ENCODE assay signal across 1 cellular context in genomic region chr16:67210069-67210937, GRCh38.
TF ChIP-seq lines count a peak whose summit lies in the region.

No MANE protein-coding gene starts in this region.

TF ChIP-seq in K562, 482 proteins besides CTCF, POLR2A, EP300 and RAD21:
- TF ChIP-seq MCM7 (IDR thresholded peaks at IDR 0.05) (no peak), NFIC (IDR thresholded peaks at IDR 0.05) (peak; percentile 11; the same call in 1 of the 2 replicates), POLR2G (IDR thresholded peaks at IDR 0.05; ENCODE audit: low read depth, low read length) (peak; percentile 64; the same call in 1 of the 2 replicates), NFIX (CRISPR knock-in tag; IDR thresholded peaks at IDR 0.05; ENCODE audit: low read depth) (no peak), ZNF124 (CRISPR knock-in tag; IDR thresholded peaks at IDR 0.05) (no peak), SNRNP70 (optimal IDR thresholded peaks at IDR 0.05; ENCODE audit: low read depth, low read length) (peak; percentile 52), ZNF384 (IDR thresholded peaks at IDR 0.05; ENCODE audit: low read depth, low read length) (no peak), MECOM (CRISPR knock-in tag; IDR thresholded peaks at IDR 0.05) (no peak), ATF1 (CRISPR knock-in tag; IDR thresholded peaks at IDR 0.05) (no peak), ATF1 (tag; IDR thresholded peaks at IDR 0.05) (no peak), EWSR1 (IDR thresholded peaks at IDR 0.05; ENCODE audit: borderline replicate concordance, low read depth, partially characterized antibody) (no peak), DNMT1 (IDR thresholded peaks at IDR 0.05) (no peak), ZNF184 (CRISPR knock-in tag; IDR thresholded peaks at IDR 0.05) (no peak), SAFB2 (IDR thresholded peaks at IDR 0.05; ENCODE audit: borderline replicate concordance, low read depth, low read length, severe bottlenecking) (no peak)
- TF ChIP-seq, protein P1, sequence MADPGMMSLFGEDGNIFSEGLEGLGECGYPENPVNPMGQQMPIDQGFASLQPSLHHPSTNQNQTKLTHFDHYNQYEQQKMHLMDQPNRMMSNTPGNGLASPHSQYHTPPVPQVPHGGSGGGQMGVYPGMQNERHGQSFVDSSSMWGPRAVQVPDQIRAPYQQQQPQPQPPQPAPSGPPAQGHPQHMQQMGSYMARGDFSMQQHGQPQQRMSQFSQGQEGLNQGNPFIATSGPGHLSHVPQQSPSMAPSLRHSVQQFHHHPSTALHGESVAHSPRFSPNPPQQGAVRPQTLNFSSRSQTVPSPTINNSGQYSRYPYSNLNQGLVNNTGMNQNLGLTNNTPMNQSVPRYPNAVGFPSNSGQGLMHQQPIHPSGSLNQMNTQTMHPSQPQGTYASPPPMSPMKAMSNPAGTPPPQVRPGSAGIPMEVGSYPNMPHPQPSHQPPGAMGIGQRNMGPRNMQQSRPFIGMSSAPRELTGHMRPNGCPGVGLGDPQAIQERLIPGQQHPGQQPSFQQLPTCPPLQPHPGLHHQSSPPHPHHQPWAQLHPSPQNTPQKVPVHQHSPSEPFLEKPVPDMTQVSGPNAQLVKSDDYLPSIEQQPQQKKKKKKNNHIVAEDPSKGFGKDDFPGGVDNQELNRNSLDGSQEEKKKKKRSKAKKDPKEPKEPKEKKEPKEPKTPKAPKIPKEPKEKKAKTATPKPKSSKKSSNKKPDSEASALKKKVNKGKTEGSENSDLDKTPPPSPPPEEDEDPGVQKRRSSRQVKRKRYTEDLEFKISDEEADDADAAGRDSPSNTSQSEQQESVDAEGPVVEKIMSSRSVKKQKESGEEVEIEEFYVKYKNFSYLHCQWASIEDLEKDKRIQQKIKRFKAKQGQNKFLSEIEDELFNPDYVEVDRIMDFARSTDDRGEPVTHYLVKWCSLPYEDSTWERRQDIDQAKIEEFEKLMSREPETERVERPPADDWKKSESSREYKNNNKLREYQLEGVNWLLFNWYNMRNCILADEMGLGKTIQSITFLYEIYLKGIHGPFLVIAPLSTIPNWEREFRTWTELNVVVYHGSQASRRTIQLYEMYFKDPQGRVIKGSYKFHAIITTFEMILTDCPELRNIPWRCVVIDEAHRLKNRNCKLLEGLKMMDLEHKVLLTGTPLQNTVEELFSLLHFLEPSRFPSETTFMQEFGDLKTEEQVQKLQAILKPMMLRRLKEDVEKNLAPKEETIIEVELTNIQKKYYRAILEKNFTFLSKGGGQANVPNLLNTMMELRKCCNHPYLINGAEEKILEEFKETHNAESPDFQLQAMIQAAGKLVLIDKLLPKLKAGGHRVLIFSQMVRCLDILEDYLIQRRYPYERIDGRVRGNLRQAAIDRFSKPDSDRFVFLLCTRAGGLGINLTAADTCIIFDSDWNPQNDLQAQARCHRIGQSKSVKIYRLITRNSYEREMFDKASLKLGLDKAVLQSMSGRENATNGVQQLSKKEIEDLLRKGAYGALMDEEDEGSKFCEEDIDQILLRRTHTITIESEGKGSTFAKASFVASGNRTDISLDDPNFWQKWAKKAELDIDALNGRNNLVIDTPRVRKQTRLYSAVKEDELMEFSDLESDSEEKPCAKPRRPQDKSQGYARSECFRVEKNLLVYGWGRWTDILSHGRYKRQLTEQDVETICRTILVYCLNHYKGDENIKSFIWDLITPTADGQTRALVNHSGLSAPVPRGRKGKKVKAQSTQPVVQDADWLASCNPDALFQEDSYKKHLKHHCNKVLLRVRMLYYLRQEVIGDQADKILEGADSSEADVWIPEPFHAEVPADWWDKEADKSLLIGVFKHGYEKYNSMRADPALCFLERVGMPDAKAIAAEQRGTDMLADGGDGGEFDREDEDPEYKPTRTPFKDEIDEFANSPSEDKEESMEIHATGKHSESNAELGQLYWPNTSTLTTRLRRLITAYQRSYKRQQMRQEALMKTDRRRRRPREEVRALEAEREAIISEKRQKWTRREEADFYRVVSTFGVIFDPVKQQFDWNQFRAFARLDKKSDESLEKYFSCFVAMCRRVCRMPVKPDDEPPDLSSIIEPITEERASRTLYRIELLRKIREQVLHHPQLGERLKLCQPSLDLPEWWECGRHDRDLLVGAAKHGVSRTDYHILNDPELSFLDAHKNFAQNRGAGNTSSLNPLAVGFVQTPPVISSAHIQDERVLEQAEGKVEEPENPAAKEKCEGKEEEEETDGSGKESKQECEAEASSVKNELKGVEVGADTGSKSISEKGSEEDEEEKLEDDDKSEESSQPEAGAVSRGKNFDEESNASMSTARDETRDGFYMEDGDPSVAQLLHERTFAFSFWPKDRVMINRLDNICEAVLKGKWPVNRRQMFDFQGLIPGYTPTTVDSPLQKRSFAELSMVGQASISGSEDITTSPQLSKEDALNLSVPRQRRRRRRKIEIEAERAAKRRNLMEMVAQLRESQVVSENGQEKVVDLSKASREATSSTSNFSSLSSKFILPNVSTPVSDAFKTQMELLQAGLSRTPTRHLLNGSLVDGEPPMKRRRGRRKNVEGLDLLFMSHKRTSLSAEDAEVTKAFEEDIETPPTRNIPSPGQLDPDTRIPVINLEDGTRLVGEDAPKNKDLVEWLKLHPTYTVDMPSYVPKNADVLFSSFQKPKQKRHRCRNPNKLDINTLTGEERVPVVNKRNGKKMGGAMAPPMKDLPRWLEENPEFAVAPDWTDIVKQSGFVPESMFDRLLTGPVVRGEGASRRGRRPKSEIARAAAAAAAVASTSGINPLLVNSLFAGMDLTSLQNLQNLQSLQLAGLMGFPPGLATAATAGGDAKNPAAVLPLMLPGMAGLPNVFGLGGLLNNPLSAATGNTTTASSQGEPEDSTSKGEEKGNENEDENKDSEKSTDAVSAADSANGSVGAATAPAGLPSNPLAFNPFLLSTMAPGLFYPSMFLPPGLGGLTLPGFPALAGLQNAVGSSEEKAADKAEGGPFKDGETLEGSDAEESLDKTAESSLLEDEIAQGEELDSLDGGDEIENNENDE (IDR thresholded peaks at IDR 0.05; ENCODE audit: low read depth, low read length), result no peak
- TF ChIP-seq, protein P2, sequence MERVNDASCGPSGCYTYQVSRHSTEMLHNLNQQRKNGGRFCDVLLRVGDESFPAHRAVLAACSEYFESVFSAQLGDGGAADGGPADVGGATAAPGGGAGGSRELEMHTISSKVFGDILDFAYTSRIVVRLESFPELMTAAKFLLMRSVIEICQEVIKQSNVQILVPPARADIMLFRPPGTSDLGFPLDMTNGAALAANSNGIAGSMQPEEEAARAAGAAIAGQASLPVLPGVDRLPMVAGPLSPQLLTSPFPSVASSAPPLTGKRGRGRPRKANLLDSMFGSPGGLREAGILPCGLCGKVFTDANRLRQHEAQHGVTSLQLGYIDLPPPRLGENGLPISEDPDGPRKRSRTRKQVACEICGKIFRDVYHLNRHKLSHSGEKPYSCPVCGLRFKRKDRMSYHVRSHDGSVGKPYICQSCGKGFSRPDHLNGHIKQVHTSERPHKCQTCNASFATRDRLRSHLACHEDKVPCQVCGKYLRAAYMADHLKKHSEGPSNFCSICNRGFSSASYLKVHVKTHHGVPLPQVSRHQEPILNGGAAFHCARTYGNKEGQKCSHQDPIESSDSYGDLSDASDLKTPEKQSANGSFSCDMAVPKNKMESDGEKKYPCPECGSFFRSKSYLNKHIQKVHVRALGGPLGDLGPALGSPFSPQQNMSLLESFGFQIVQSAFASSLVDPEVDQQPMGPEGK (CRISPR knock-in tag; IDR thresholded peaks at IDR 0.05; ENCODE audit: borderline replicate concordance), result no peak
- TF ChIP-seq, protein P3, sequence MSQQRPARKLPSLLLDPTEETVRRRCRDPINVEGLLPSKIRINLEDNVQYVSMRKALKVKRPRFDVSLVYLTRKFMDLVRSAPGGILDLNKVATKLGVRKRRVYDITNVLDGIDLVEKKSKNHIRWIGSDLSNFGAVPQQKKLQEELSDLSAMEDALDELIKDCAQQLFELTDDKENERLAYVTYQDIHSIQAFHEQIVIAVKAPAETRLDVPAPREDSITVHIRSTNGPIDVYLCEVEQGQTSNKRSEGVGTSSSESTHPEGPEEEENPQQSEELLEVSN (IDR thresholded peaks at IDR 0.05; ENCODE audit: borderline replicate concordance in 1 of 2, extremely low read depth in 1 of 2, insufficient read depth in 1 of 2, insufficient read length in 1 of 2, low read depth in 1 of 2, low read length in 1 of 2, poor library complexity in 1 of 2, severe bottlenecking in 1 of 2), result no peak
